24 cellular contexts compared by ENCODE assay signal in the genomic region with DNA sequence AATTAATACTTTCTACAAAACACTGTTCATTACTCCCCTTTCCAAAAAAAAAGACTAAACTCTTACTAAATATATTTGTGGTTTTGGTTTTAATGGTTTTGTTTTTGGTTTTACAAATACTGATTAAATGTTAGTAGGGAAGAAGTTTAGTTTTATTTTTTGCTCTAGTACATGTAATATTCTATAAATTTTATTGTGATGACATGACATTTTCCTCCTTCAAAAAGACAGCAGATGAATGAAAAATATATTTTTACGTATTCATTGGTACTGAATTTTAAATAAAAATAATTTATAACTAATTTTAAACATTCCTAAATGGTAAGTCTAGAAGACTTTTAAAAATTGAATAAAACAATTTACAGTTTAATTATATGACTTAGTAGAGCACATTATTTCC.
DNase-seq lines count a peak whose midpoint lies in the region; ATAC-seq, FAIRE-seq and TF ChIP-seq lines count a peak whose summit lies in the region.
"Had no signal": no experiment of that assay in that cellular context is flagged by ENCODE, and none has a peak within 500 bp of the region (broad histone marks: within the 10 kb centered on the region; RNA-seq: fewer than 3 reads in every experiment).

No MANE protein-coding gene starts in this region.

- H3K4me3 Mint-ChIP-seq in neural progenitor cell: no peak overlapping the region
- no peak overlapping the region for H3K4me3 Mint-ChIP-seq in mesothelial cell of epicardium
- H3K4me3 Mint-ChIP-seq: CD14-positive monocyte; CD4-positive, alpha-beta T cell; CD8-positive, alpha-beta memory T cell; HFFc6 had no signal

- H3K4me3 ChIP-seq in neural progenitor cell: no peak overlapping the region
- no peak overlapping the region for H3K4me3 ChIP-seq in trophoblast cell (ENCODE audit: low read depth, low read length)
- H3K4me3 ChIP-seq: A549; BLaER1 treated with 17β-estradiol and CSF1 and Interleukin-3, amounts not matched to agents 10 nM and 100 nM; HAP-1 had no signal

- H3K4me2 ChIP-seq in neural progenitor cell: no peak overlapping the region
- no peak overlapping the region for H3K4me2 ChIP-seq in trophoblast cell (ENCODE audit: low read length)
- H3K4me2 ChIP-seq: A549; BLaER1 treated with 17β-estradiol and CSF1 and Interleukin-3, amounts not matched to agents 10 nM and 100 nM had no signal

- DNase-seq in RCC 7860 (ENCODE audit: low spot score): no peak
- no peak for DNase-seq in frontal cortex (ENCODE audit: low spot score in 2 of 2)
- no peak for DNase-seq in neural progenitor cell (ENCODE audit: low spot score)
- no peak for DNase-seq in trophoblast cell
- DNase-seq in mesothelial cell of epicardium (ENCODE audit: low spot score in 2 of 2, unreplicated experiment in 2 of 2): no peak
- no peak for DNase-seq in omental fat pad (ENCODE audit: low spot score)
- DNase-seq: ACHN; AML-193; BE2C; CD4-positive, alpha-beta T cell; CD8-positive, alpha-beta memory T cell; DMS53; DMS79 treated with DMSO at 0.1 percent for 48 hours; GOT3; HFFc6 had no signal

- peaks cover 12% of the 10 kb centered on the region for H3F3A ChIP-seq in neural progenitor cell (ENCODE audit: low read depth)

- H2BK12ac ChIP-seq in trophoblast cell (ENCODE audit: low read length): no peak overlapping the region

- H3K27me3 Mint-ChIP-seq in neural progenitor cell (ENCODE audit: insufficient read depth, low read depth) (no peaks in the 10 kb centered on the region), mesothelial cell of epicardium (ENCODE audit: low read depth) (no peaks in the 10 kb centered on the region)
- H3K27me3 Mint-ChIP-seq: CD4-positive, alpha-beta T cell; CD8-positive, alpha-beta memory T cell had no signal

- H2AK5ac ChIP-seq in trophoblast cell (ENCODE audit: low read length): no peak overlapping the region

- no peaks in the 10 kb centered on the region for H3K27me3 ChIP-seq in neural progenitor cell
- no peaks in the 10 kb centered on the region for H3K27me3 ChIP-seq in trophoblast cell (ENCODE audit: insufficient read depth, low read length)
- H3K27me3 ChIP-seq: BE2C; BLaER1 treated with 17β-estradiol and CSF1 and Interleukin-3, amounts not matched to agents 10 nM and 100 nM had no signal

- ATAC-seq in GM21360 (IDR thresholded peaks at IDR 0.05; ENCODE audit: unreplicated experiment) (no peak), omental fat pad (ENCODE audit: low FRiP score) (no peak)
- ATAC-seq: A549 had no signal

- no peak overlapping the region for H2BK120ac ChIP-seq in trophoblast cell (ENCODE audit: insufficient read depth, low read length, poor library complexity)

- FAIRE-seq in A204.1 (lab: Jason Lieb, UNC): peak; percentile 90
- FAIRE-seq in RCC 7860 (lab: Jason Lieb, UNC): peak; percentile 64
- peak; percentile 85 for FAIRE-seq in frontal cortex (lab: Jason Lieb, UNC)
- FAIRE-seq: A549, GM12892, H54 had no signal

- no peak overlapping the region for H2AFZ ChIP-seq in neural progenitor cell (replicated peaks)
- H2AFZ ChIP-seq in trophoblast cell (ENCODE audit: insufficient read depth, low read length, poor library complexity): no peak overlapping the region

- no peaks in the 10 kb centered on the region for H3K9me3 ChIP-seq in neural progenitor cell (ENCODE audit: low read depth)
- H3K9me3 ChIP-seq in trophoblast cell (ENCODE audit: insufficient read depth, low read depth, low read length): no peaks in the 10 kb centered on the region
- H3K9me3 ChIP-seq: A549; BE2C; BLaER1 treated with 17β-estradiol and CSF1 and Interleukin-3, amounts not matched to agents 10 nM and 100 nM; HAP-1 had no signal

- H3K23ac ChIP-seq in trophoblast cell (ENCODE audit: low read length): no peak overlapping the region

- H3K4me1 Mint-ChIP-seq in neural progenitor cell (peaks cover 12% of the 10 kb centered on the region), mesothelial cell of epicardium (peaks cover 1% of the 10 kb centered on the region)
- H3K4me1 Mint-ChIP-seq: CD14-positive monocyte; CD8-positive, alpha-beta memory T cell had no signal

- H3K4ac ChIP-seq in trophoblast cell (ENCODE audit: low read depth, low read length): no peak overlapping the region

- no peak for TF ChIP-seq CTCF in neural progenitor cell (IDR thresholded peaks at IDR 0.05)
- no peak for TF ChIP-seq CTCF in mesothelial cell of epicardium (IDR thresholded peaks at IDR 0.05; ENCODE audit: unreplicated experiment)
- TF ChIP-seq CTCF in omental fat pad (IDR thresholded peaks at IDR 0.05): no peak

- WGBS in trophoblast cell (ENCODE audit: extremely low coverage, insufficient coverage, insufficient read length): no CpG with 5 or more reads among the region's 1 CpG

- H3K79me2 ChIP-seq in neural progenitor cell (ENCODE audit: low read depth): no peaks in the 10 kb centered on the region
- H3K79me2 ChIP-seq in trophoblast cell (ENCODE audit: control insufficient read depth, insufficient read depth, low read length, poor library complexity): no peaks in the 10 kb centered on the region

- no peak overlapping the region for H3K18ac ChIP-seq in trophoblast cell (ENCODE audit: low read length)

- no peaks in the 10 kb centered on the region for H4K20me1 ChIP-seq in neural progenitor cell (ENCODE audit: low read depth)
- H4K20me1 ChIP-seq: BLaER1 treated with 17β-estradiol and CSF1 and Interleukin-3, amounts not matched to agents 10 nM and 100 nM had no signal

- H4K12ac ChIP-seq in trophoblast cell (ENCODE audit: low read depth, low read length): no peak overlapping the region

- no peak overlapping the region for H4K8ac ChIP-seq in trophoblast cell (ENCODE audit: low read depth, low read length)

- H3K4me1 ChIP-seq in neural progenitor cell (peaks cover 18% of the 10 kb centered on the region), trophoblast cell (ENCODE audit: control insufficient read depth in 1 of 2, insufficient read depth in 2 of 2, low read length in 2 of 2) (no peaks in the 10 kb centered on the region)
- H3K4me1 ChIP-seq: A549; BE2C; BLaER1 treated with 17β-estradiol and CSF1 and Interleukin-3, amounts not matched to agents 10 nM and 100 nM; HAP-1 had no signal

- H3K36me3 ChIP-seq in neural progenitor cell (no peaks in the 10 kb centered on the region), trophoblast cell (ENCODE audit: control insufficient read depth in 1 of 2, insufficient read depth in 2 of 2, low read length in 2 of 2) (no peaks in the 10 kb centered on the region)
- H3K36me3 ChIP-seq: BE2C; BLaER1 treated with 17β-estradiol and CSF1 and Interleukin-3, amounts not matched to agents 10 nM and 100 nM; HAP-1 had no signal

- no peak overlapping the region for H4K91ac ChIP-seq in trophoblast cell (ENCODE audit: low read depth, low read length)

- no peak overlapping the region for H3K14ac ChIP-seq in trophoblast cell (ENCODE audit: low read length)

- H3K27ac ChIP-seq in neural progenitor cell: peak overlapping the region; percentile 31
- no peak overlapping the region for H3K27ac ChIP-seq in trophoblast cell (ENCODE audit: low read depth, low read length)
- H3K27ac ChIP-seq: 22Rv1; A549; BLaER1 treated with 17β-estradiol and CSF1 and Interleukin-3, amounts not matched to agents 10 nM and 100 nM had no signal

- H3K36me3 Mint-ChIP-seq in neural progenitor cell: no peaks in the 10 kb centered on the region
- H3K36me3 Mint-ChIP-seq in mesothelial cell of epicardium: peaks cover 4% of the 10 kb centered on the region
- H3K36me3 Mint-ChIP-seq: CD14-positive monocyte; CD8-positive, alpha-beta memory T cell had no signal

- H2BK5ac ChIP-seq in trophoblast cell (ENCODE audit: low read depth, low read length, poor library complexity): no peak overlapping the region

- H3K79me1 ChIP-seq in trophoblast cell (ENCODE audit: low read length): no peaks in the 10 kb centered on the region

- H3K9ac ChIP-seq in neural progenitor cell: no peak overlapping the region
- no peak overlapping the region for H3K9ac ChIP-seq in trophoblast cell (ENCODE audit: low read length)
- H3K9ac ChIP-seq: BLaER1 treated with 17β-estradiol and CSF1 and Interleukin-3, amounts not matched to agents 10 nM and 100 nM had no signal

- H3K9me3 Mint-ChIP-seq in neural progenitor cell: peaks cover 10% of the 10 kb centered on the region
- H3K9me3 Mint-ChIP-seq in mesothelial cell of epicardium: peaks cover 20% of the 10 kb centered on the region

- H3K27ac Mint-ChIP-seq in neural progenitor cell (no peak overlapping the region), mesothelial cell of epicardium (no peak overlapping the region)
- H3K27ac Mint-ChIP-seq: CD14-positive monocyte; CD4-positive, alpha-beta T cell; CD8-positive, alpha-beta memory T cell; HFFc6 had no signal
